Comparison of ENCODE assay signal across 20 cellular contexts in the genomic region with DNA sequence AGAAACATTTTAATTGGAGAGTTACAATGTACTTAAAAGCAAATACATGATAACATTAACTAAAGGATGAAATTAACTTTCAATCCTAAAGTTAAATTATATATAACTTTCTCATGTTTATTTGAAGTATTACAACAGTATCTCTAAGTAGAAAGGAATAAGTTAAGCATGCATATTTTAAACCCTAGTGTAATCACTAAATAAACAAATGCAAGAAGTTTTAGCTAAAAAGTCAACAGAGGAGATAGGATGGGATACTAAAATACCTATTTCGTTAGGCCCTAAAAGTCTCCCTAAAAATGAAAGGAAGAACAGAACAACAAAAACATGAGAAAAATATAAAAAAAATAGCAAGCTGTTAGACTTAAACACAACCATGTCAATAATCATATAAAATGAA.
"Had no signal": no experiment of that assay in that cellular context is flagged by ENCODE, and none has a peak within 500 bp of the region (broad histone marks: within the 10 kb centered on the region; RNA-seq: fewer than 3 reads in every experiment).

No MANE protein-coding gene starts in this region.

- H3K9me3 Mint-ChIP-seq: natural killer cell had no signal

- H3K36me3 ChIP-seq: gastrocnemius medialis, lower lobe of right lung, pancreas, spleen, tibial artery had no signal

- ATAC-seq: effector memory CD8-positive, alpha-beta T cell; gastrocnemius medialis; left ventricle myocardium superior; lower lobe of right lung; natural killer cell; pancreas; sciatic nerve; stimulated activated memory B cell treated with anti-CD40 and anti-IgM and Interleukin-4, amounts not matched to agents 10 μg/mL and 1 μg/mL and 100 μg/mL, for 72 hours; stimulated activated naive CD8-positive, alpha-beta T cell treated with anti-CD3 and anti-CD28 coated beads, Interleukin-15, Interleukin-2, amounts not matched to agents 100 U/mL and 50 U/mL, for 24 hours had no signal

- H3K9me3 ChIP-seq: gastrocnemius medialis, lower lobe of right lung, pancreas, testis had no signal

- H3K27ac Mint-ChIP-seq: effector memory CD8-positive, alpha-beta T cell; natural killer cell; stimulated activated memory B cell treated with anti-CD40 and anti-IgM and Interleukin-4, amounts not matched to agents 10 μg/mL and 1 μg/mL and 100 μg/mL, for 72 hours; type B pancreatic cell had no signal

- DNase-seq: cortex of kidney; effector memory CD8-positive, alpha-beta T cell; foreskin fibroblast; gastrocnemius medialis; head of caudate nucleus; left ventricle myocardium superior; lower lobe of right lung; natural killer cell; occipital lobe; pancreas; retina; spleen; stimulated activated CD4-positive, alpha-beta T cell treated with anti-CD3 and anti-CD28 coated beads, Interleukin-4, amount 100 ng/mL, for 4 hours; stimulated activated naive CD8-positive, alpha-beta T cell treated with anti-CD3 and anti-CD28 coated beads, Interleukin-15, Interleukin-2, amounts not matched to agents 100 U/mL and 50 U/mL, for 24 hours; substantia nigra; testis; tibial artery had no signal

- H3K4me3 Mint-ChIP-seq: effector memory CD8-positive, alpha-beta T cell; natural killer cell; stimulated activated memory B cell treated with anti-CD40 and anti-IgM and Interleukin-4, amounts not matched to agents 10 μg/mL and 1 μg/mL and 100 μg/mL, for 72 hours; type B pancreatic cell had no signal

- H3K4me1 Mint-ChIP-seq: natural killer cell; stimulated activated memory B cell treated with anti-CD40 and anti-IgM and Interleukin-4, amounts not matched to agents 10 μg/mL and 1 μg/mL and 100 μg/mL, for 72 hours had no signal

- H3K4me3 ChIP-seq: gastrocnemius medialis, lower lobe of right lung, pancreas, spleen, testis, tibial artery had no signal

- H3K36me3 Mint-ChIP-seq: natural killer cell; stimulated activated memory B cell treated with anti-CD40 and anti-IgM and Interleukin-4, amounts not matched to agents 10 μg/mL and 1 μg/mL and 100 μg/mL, for 72 hours had no signal

- H3K4me1 ChIP-seq: gastrocnemius medialis, lower lobe of right lung, spleen, testis, tibial artery had no signal

- H3K27me3 Mint-ChIP-seq: type B pancreatic cell had no signal

- H3K27me3 ChIP-seq: gastrocnemius medialis, pancreas, spleen, testis, tibial artery had no signal

- H3K27ac ChIP-seq: gastrocnemius medialis, lower lobe of right lung, pancreas, spleen, testis, tibial artery had no signal
